Comparison of ENCODE assay signal across 9 cellular contexts in genomic region chr6:44041461-44042260, GRCh38.
A peak's percentile ranks its signal among the peaks of the same experiment; 100 is the strongest.
DNase-seq lines count a peak whose midpoint lies in the region; ATAC-seq and TF ChIP-seq lines count a peak whose summit lies in the region.
"Had no signal": no experiment of that assay in that cellular context is flagged by ENCODE, and none has a peak within 500 bp of the region (broad histone marks: within the 10 kb centered on the region; RNA-seq: fewer than 3 reads in every experiment).

No MANE protein-coding gene starts in this region.

- H3K36me3 ChIP-seq in ACC112 (ENCODE audit: insufficient read depth, low read length): no peaks in the 10 kb centered on the region
- no peaks in the 10 kb centered on the region for H3K36me3 ChIP-seq in HUES48 (ENCODE audit: control insufficient read depth, insufficient read depth, low read length)
- H3K36me3 ChIP-seq in body of pancreas (replicated peaks in 1 of 2; ENCODE audit: insufficient read depth in 1 of 2, low read depth in 2 of 2): no peaks in the 10 kb centered on the region
- H3K36me3 ChIP-seq in left lung: no peaks in the 10 kb centered on the region

- H3K4me3 Mint-ChIP-seq in activated T-helper 17 cell treated with anti-CD3 and anti-CD28 coated beads, Interleukin-2, amount 50 U/mL, for 72 hours: no peak overlapping the region
- H3K4me3 Mint-ChIP-seq: central memory CD8-positive, alpha-beta T cell had no signal

- H2AFZ ChIP-seq in ACC112 (ENCODE audit: low read length, unreplicated experiment): no peak overlapping the region

- no peaks in the 10 kb centered on the region for H3K9me3 Mint-ChIP-seq in activated T-helper 17 cell treated with anti-CD3 and anti-CD28 coated beads, Interleukin-2, amount 50 U/mL, for 72 hours
- H3K9me3 Mint-ChIP-seq: central memory CD8-positive, alpha-beta T cell had no signal

- no peaks in the 10 kb centered on the region for H3K27me3 ChIP-seq in ACC112 (ENCODE audit: insufficient read depth, low read length)
- H3K27me3 ChIP-seq in HUES48 (ENCODE audit: control insufficient read depth, insufficient read depth, low read length): no peaks in the 10 kb centered on the region
- H3K27me3 ChIP-seq in body of pancreas: no peaks in the 10 kb centered on the region
- H3K27me3 ChIP-seq in left lung: no peaks in the 10 kb centered on the region

- DNase-seq in body of pancreas: peak in 2 of 4 donors; percentile 19 to 48
- peak in 1 of 2 donors; percentile 37 for DNase-seq in left lung
- DNase-seq in G401 (ENCODE audit: low spot score): no peak

- no peaks in the 10 kb centered on the region for H3K79me2 ChIP-seq in ACC112 (ENCODE audit: control insufficient read depth, insufficient read depth, low read length, unreplicated experiment)

- no peak overlapping the region for H3K27ac Mint-ChIP-seq in activated T-helper 17 cell treated with anti-CD3 and anti-CD28 coated beads, Interleukin-2, amount 50 U/mL, for 72 hours

- H3K36me3 Mint-ChIP-seq in activated T-helper 17 cell treated with anti-CD3 and anti-CD28 coated beads, Interleukin-2, amount 50 U/mL, for 72 hours (ENCODE audit: low read depth): no peaks in the 10 kb centered on the region

- in situ Hi-C loops in G401 (cut with HindIII; ENCODE audit: low sequenced_read_pairs): no loop called here

- no peaks in the 10 kb centered on the region for H3K9me3 ChIP-seq in HUES48 (ENCODE audit: control insufficient read depth, insufficient read depth, low read length)
- H3K9me3 ChIP-seq in body of pancreas: no peaks in the 10 kb centered on the region
- H3K9me3 ChIP-seq in left lung: no peaks in the 10 kb centered on the region

- no peak overlapping the region for H3K4me3 ChIP-seq in ACC112 (ENCODE audit: low read depth, low read length)
- no peak overlapping the region for H3K4me3 ChIP-seq in HUES48 (ENCODE audit: low read depth, low read length)
- no peak overlapping the region for H3K4me3 ChIP-seq in body of pancreas
- H3K4me3 ChIP-seq in left lung: no peak overlapping the region

- TF ChIP-seq POLR2A in body of pancreas (IDR thresholded peaks at IDR 0.05): no peak

- no peaks in the 10 kb centered on the region for H3K27me3 Mint-ChIP-seq in activated T-helper 17 cell treated with anti-CD3 and anti-CD28 coated beads, Interleukin-2, amount 50 U/mL, for 72 hours

- TF ChIP-seq CTCF in body of pancreas (IDR thresholded peaks at IDR 0.05) (no peak), left lung (IDR thresholded peaks at IDR 0.05) (no peak)

- intact Hi-C loops in body of pancreas (cut with DNase I) (no loop called here), left lung (cut with DNase I) (no loop called here)

- no peaks in the 10 kb centered on the region for H3K4me1 Mint-ChIP-seq in activated T-helper 17 cell treated with anti-CD3 and anti-CD28 coated beads, Interleukin-2, amount 50 U/mL, for 72 hours
- H3K4me1 Mint-ChIP-seq: central memory CD8-positive, alpha-beta T cell had no signal

- peaks cover 48% of the 10 kb centered on the region for H3K4me1 ChIP-seq in ACC112 (ENCODE audit: control insufficient read depth, insufficient read depth, low read length, unreplicated experiment)
- peaks cover 26% of the 10 kb centered on the region for H3K4me1 ChIP-seq in HUES48 (ENCODE audit: control insufficient read depth, insufficient read depth, low read length)
- H3K4me1 ChIP-seq in body of pancreas: peaks cover 13% of the 10 kb centered on the region
- peaks cover 7 to 14% of the 10 kb centered on the region in 2 donors for H3K4me1 ChIP-seq in left lung

- peak; percentile 29 for ATAC-seq in body of pancreas
- ATAC-seq in left lung: peak; percentile 28
- ATAC-seq in GM18519 (IDR thresholded peaks at IDR 0.05; ENCODE audit: low FRiP score, unreplicated experiment): no peak
- ATAC-seq in activated T-helper 17 cell treated with anti-CD3 and anti-CD28 coated beads, Interleukin-2, amount 50 U/mL, for 72 hours (replicated peaks): no peak
- ATAC-seq in GM18873 (IDR thresholded peaks at IDR 0.05; ENCODE audit: low FRiP score, unreplicated experiment): no peak

- no peak overlapping the region for H3K9ac ChIP-seq in HUES48 (ENCODE audit: low read depth, low read length)

- H3K27ac ChIP-seq in ACC112 (ENCODE audit: low read depth, low read length) (peak overlapping the region; percentile 95), HUES48 (ENCODE audit: low read depth, low read length) (peak overlapping the region; percentile 84), body of pancreas (no peak overlapping the region), left lung (no peak overlapping the region)

- WGBS in body of pancreas, 2 donors: 73 to 77% methylated on average over 10 of the region's 10 CpGs

Comparison
In these comparisons a context has a peak if more than half of its experiments do, and no peak if none do; other contexts are left out.
1. H3K27ac ChIP-seq: peak in ACC112 (single experiment) and HUES48 (single experiment); none in body of pancreas (0 of 4) and left lung (0 of 2).
2. ATAC-seq: peak in body of pancreas (single experiment) and left lung (single experiment); none in GM18519 (single experiment), activated T-helper 17 cell treated with anti-CD3 and anti-CD28 coated beads, Interleukin-2, amount 50 U/mL, for 72 hours (single experiment) and GM18873 (single experiment).